10 cellular contexts compared by ENCODE assay signal in the genomic region with DNA sequence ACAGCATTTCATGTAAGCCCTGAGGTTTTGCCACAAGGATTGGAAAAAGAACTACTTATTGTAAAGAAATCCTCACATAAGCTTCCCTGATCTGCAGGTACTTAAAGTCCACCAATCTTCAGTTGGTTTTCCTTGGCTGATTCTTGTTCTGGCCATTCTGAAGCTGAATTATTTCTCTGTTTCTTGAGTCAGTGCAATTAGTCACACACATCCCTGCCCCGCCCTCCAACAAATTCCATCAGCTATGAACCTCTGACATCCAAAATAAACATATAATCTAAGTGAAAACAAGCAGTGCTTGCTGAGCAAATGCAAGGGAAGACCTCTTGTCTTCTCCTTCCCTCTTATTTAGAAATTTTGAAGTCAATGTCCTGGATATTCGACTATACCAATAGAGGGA. TPM values are rescaled to one million over a fixed set of nuclear protein-coding genes. Genes with fewer than 3 reads are reported as not detected.
DNase-seq lines count a peak whose midpoint lies in the region; ATAC-seq, FAIRE-seq and TF ChIP-seq lines count a peak whose summit lies in the region.
"Had no signal": no experiment of that assay in that cellular context is flagged by ENCODE, and none has a peak within 500 bp of the region (broad histone marks: within the 10 kb centered on the region; RNA-seq: fewer than 3 reads in every experiment).

No MANE protein-coding gene starts in this region.

- no peaks in the 10 kb centered on the region for H3K9me3 ChIP-seq in A673 (ENCODE audit: low read depth, low read length, poor library complexity, severe bottlenecking)

- intact Hi-C loops in A673 (cut with micrococcal nuclease; ENCODE audit: unreplicated experiment), result no loop called here

- POLR2A ChIA-PET in A673 (lab: Charles Lee; ENCODE audit: low non-redundant PET), result no interaction called here

- H3K27ac ChIP-seq in A673 (ENCODE audit: low read depth, low read length, poor library complexity, severe bottlenecking), result no peak overlapping the region

- H3K4me3 ChIP-seq in bronchial epithelial cell (ENCODE audit: low read depth, low read length) (no peak overlapping the region), A673 (ENCODE audit: low read depth, low read length, poor library complexity, severe bottlenecking) (no peak overlapping the region)

- no peak for ATAC-seq in HG02938 (IDR thresholded peaks at IDR 0.05; ENCODE audit: unreplicated experiment)

- no peaks in the 10 kb centered on the region for H3K36me3 ChIP-seq in bronchial epithelial cell (ENCODE audit: control insufficient read depth, insufficient read depth, low read length)
- H3K36me3 ChIP-seq in A673 (ENCODE audit: insufficient read depth, low read length, poor library complexity, severe bottlenecking), result peaks cover 24% of the 10 kb centered on the region

- no peak for TF ChIP-seq CTCF in bronchial epithelial cell (IDR thresholded peaks at IDR 0.05; ENCODE audit: insufficient read depth, low read length, severe bottlenecking)
- no peak for TF ChIP-seq CTCF in A673 (conservative IDR thresholded peaks at IDR 0.05; ENCODE audit: low read depth, low read length)

- no peaks in the 10 kb centered on the region for H3K4me1 ChIP-seq in A673 (ENCODE audit: insufficient read depth, low read length, poor library complexity, severe bottlenecking)

- CTCF ChIA-PET in A673 (lab: Charles Lee), result no interaction called here

- no peak for FAIRE-seq in bronchial epithelial cell (lab: Jason Lieb, UNC)
- FAIRE-seq: TTC549 had no signal

- in situ Hi-C loops in KBM-7 (cut with MboI; ENCODE audit: low pct_unique_long_range_greater_than_20kb, low sequenced_read_pairs), result no loop called here

- DNase-seq in EH (ENCODE audit: low read depth) (peak; percentile 86), NCI-H460 (ENCODE audit: extremely low read depth, low read depth) (peak; percentile 64), bronchial epithelial cell (ENCODE audit: low read depth) (peak; percentile 78), myocyte (ENCODE audit: low read depth) (peak; percentile 33), A673 (ENCODE audit: low spot score) (no peak), KBM-7 (no peak)
- DNase-seq: NCI-H2107 had no signal

- no peaks in the 10 kb centered on the region for H3K27me3 ChIP-seq in bronchial epithelial cell (ENCODE audit: control insufficient read depth, insufficient read depth, low read length)
- no peaks in the 10 kb centered on the region for H3K27me3 ChIP-seq in A673 (replicated peaks; ENCODE audit: insufficient read depth, low read depth, low read length, poor library complexity)

- BruUV-seq in A673 (replicated peaks; lab: Mats Ljungman, UMichigan), result no TSS peak

RNA-seq across cellular contexts. Expression of gene FNDC7, which starts 8.2 kb away (rescaled TPM):
- total RNA-seq in NCI-H460 (2014; rRNA removed; shearing (Covaris generic)), result not detected in 2 replicates
- not detected in 2 replicates for polyA plus RNA-seq in NCI-H460 (2014; cell fraction: nucleus; rRNA removed)
- under 0.01 and 0.13 TPM in 2 replicates for total RNA-seq in bronchial epithelial cell
- not detected in 2 replicates for total RNA-seq in myocyte
- not detected for polyA plus RNA-seq in myocyte (2012)
- total RNA-seq in A673 (2021), result 0.13 TPM in 1 of 2 replicates, not detected in the other
- total RNA-seq: progenitor cell of endocrine pancreas had no signal

RNA-seq across cellular contexts. Expression of gene PRPF38B, which starts 12.4 kb away (rescaled TPM):
- total RNA-seq in NCI-H460 (2014; rRNA removed; shearing (Covaris generic)), result 17.0 and 23.7 TPM in 2 replicates
- 51.7 and 75.6 TPM in 2 replicates for polyA plus RNA-seq in NCI-H460 (2014; cell fraction: nucleus; rRNA removed)
- total RNA-seq in bronchial epithelial cell (11.3 and 14.3 TPM in 2 replicates), myocyte (16.1 and 21.1 TPM in 2 replicates), A673 (2021) (49.3 and 59.5 TPM in 2 replicates)
- 18.3 TPM for polyA plus RNA-seq in myocyte (2012)

RNA-seq across cellular contexts. Expression of gene STXBP3, which starts 42.0 kb away (rescaled TPM):
- total RNA-seq in NCI-H460 (2014; rRNA removed; shearing (Covaris generic)), result 52.1 and 52.2 TPM in 2 replicates
- 36.5 and 55.1 TPM in 2 replicates for polyA plus RNA-seq in NCI-H460 (2014; cell fraction: nucleus; rRNA removed)
- total RNA-seq in bronchial epithelial cell (30.0 and 38.1 TPM in 2 replicates), myocyte (40.0 and 65.7 TPM in 2 replicates), A673 (2021) (23.6 and 24.4 TPM in 2 replicates)
- polyA plus RNA-seq in myocyte (2012), result 11.8 TPM

RNA-seq across cellular contexts. Expression of gene HENMT1, which starts 43.6 kb away (rescaled TPM):
- 2.5 and 2.6 TPM in 2 replicates for total RNA-seq in NCI-H460 (2014; rRNA removed; shearing (Covaris generic))
- polyA plus RNA-seq in NCI-H460 (2014; cell fraction: nucleus; rRNA removed), result 1.3 and 1.5 TPM in 2 replicates
- total RNA-seq in bronchial epithelial cell (1.1 and 1.5 TPM in 2 replicates), myocyte (0.19 TPM in 1 of 2 replicates, not detected in the other), A673 (2021) (9.5 and 11.0 TPM in 2 replicates)
- polyA plus RNA-seq in myocyte (2012), result 0.09 TPM

Comparison
In these comparisons a context has a peak if more than half of its experiments do, and no peak if none do; other contexts are left out.
1. DNase-seq: peak in EH (single experiment), NCI-H460 (single experiment), bronchial epithelial cell (single experiment) and myocyte (single experiment); none in A673 (single experiment) and KBM-7 (single experiment).